Comparison of ENCODE assay signal across 1 cellular context in the genomic region with DNA sequence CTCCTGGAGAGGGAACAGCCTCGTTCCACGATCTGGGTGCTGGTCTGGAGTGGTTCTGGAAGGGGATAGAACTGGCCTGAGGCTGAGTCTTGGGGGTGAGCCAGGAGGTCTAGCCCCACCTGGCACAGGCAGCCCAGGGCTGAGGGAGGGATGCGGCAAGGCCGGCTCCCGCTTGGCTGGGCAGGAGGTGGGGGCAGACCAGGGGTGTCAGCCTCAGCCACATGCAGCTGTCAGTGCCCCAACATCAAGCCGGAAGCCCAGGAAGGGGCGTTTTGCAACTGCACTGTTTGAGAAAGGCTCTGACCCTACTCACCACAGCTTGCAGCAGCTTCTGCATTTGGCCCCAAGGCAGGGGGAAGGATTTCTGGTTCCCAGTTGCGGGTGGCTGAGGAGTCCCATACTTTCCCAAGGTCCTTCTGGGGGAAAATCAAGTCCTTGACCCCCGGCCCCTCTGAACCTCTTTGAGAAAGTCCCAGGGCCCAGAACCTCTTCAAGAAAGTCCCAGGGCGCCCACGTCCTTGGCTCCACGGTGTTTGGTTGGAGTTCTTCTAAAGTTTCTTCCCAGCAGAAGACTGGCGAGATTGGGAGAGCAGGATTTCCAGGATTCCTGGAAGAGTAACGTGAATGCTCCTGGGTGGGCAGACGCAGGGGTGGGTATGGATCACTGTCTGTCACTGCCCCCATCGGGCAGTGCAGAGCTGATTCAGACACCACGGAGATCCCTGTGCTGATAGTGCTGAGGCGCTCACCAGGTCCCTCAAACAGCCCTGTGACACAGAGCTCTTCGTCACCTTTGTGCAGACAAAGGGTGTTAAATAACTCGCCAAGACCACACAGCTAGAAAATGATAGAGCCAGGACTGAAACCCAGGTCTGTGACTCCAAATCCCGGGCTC.
TF ChIP-seq lines count a peak whose summit lies in the region.

No MANE protein-coding gene starts in this region.

TF ChIP-seq in GM12878, 131 proteins besides CTCF, POLR2A, EP300 and RAD21 (continued from another document and continues in another):
- TF ChIP-seq, protein P1, sequence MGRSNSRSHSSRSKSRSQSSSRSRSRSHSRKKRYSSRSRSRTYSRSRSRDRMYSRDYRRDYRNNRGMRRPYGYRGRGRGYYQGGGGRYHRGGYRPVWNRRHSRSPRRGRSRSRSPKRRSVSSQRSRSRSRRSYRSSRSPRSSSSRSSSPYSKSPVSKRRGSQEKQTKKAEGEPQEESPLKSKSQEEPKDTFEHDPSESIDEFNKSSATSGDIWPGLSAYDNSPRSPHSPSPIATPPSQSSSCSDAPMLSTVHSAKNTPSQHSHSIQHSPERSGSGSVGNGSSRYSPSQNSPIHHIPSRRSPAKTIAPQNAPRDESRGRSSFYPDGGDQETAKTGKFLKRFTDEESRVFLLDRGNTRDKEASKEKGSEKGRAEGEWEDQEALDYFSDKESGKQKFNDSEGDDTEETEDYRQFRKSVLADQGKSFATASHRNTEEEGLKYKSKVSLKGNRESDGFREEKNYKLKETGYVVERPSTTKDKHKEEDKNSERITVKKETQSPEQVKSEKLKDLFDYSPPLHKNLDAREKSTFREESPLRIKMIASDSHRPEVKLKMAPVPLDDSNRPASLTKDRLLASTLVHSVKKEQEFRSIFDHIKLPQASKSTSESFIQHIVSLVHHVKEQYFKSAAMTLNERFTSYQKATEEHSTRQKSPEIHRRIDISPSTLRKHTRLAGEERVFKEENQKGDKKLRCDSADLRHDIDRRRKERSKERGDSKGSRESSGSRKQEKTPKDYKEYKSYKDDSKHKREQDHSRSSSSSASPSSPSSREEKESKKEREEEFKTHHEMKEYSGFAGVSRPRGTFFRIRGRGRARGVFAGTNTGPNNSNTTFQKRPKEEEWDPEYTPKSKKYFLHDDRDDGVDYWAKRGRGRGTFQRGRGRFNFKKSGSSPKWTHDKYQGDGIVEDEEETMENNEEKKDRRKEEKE (IDR thresholded peaks at IDR 0.05) = no peak
- no peak for TF ChIP-seq IKZF2 (IDR thresholded peaks at IDR 0.05)
- TF ChIP-seq, protein P2, sequence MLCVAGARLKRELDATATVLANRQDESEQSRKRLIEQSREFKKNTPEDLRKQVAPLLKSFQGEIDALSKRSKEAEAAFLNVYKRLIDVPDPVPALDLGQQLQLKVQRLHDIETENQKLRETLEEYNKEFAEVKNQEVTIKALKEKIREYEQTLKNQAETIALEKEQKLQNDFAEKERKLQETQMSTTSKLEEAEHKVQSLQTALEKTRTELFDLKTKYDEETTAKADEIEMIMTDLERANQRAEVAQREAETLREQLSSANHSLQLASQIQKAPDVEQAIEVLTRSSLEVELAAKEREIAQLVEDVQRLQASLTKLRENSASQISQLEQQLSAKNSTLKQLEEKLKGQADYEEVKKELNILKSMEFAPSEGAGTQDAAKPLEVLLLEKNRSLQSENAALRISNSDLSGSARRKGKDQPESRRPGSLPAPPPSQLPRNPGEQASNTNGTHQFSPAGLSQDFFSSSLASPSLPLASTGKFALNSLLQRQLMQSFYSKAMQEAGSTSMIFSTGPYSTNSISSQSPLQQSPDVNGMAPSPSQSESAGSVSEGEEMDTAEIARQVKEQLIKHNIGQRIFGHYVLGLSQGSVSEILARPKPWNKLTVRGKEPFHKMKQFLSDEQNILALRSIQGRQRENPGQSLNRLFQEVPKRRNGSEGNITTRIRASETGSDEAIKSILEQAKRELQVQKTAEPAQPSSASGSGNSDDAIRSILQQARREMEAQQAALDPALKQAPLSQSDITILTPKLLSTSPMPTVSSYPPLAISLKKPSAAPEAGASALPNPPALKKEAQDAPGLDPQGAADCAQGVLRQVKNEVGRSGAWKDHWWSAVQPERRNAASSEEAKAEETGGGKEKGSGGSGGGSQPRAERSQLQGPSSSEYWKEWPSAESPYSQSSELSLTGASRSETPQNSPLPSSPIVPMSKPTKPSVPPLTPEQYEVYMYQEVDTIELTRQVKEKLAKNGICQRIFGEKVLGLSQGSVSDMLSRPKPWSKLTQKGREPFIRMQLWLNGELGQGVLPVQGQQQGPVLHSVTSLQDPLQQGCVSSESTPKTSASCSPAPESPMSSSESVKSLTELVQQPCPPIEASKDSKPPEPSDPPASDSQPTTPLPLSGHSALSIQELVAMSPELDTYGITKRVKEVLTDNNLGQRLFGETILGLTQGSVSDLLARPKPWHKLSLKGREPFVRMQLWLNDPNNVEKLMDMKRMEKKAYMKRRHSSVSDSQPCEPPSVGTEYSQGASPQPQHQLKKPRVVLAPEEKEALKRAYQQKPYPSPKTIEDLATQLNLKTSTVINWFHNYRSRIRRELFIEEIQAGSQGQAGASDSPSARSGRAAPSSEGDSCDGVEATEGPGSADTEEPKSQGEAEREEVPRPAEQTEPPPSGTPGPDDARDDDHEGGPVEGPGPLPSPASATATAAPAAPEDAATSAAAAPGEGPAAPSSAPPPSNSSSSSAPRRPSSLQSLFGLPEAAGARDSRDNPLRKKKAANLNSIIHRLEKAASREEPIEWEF (IDR thresholded peaks at IDR 0.05; ENCODE audit: insufficient replicate concordance, low read depth, low read length) = no peak
- no peak for TF ChIP-seq CHD4 (IDR thresholded peaks at IDR 0.05)
- TF ChIP-seq RUNX3 (IDR thresholded peaks at IDR 0.05; ENCODE audit: low read length) = peak; percentile 69
- no peak for TF ChIP-seq CBX5 (IDR thresholded peaks at IDR 0.05; ENCODE audit: low read depth)
- no peak for TF ChIP-seq SREBF1 (IDR thresholded peaks at IDR 0.05; ENCODE audit: low read length)
- TF ChIP-seq, protein P3, sequence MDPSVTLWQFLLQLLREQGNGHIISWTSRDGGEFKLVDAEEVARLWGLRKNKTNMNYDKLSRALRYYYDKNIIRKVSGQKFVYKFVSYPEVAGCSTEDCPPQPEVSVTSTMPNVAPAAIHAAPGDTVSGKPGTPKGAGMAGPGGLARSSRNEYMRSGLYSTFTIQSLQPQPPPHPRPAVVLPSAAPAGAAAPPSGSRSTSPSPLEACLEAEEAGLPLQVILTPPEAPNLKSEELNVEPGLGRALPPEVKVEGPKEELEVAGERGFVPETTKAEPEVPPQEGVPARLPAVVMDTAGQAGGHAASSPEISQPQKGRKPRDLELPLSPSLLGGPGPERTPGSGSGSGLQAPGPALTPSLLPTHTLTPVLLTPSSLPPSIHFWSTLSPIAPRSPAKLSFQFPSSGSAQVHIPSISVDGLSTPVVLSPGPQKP (IDR thresholded peaks at IDR 0.05; ENCODE audit: low read depth, low read length) = no peak
- TF ChIP-seq MXI1 (IDR thresholded peaks at IDR 0.05; ENCODE audit: low read depth, low read length) = peak; percentile 85
- TF ChIP-seq SPI1 (IDR thresholded peaks at IDR 0.05; ENCODE audit: borderline replicate concordance, insufficient read depth, low read depth, low read length) = no peak
- no peak for TF ChIP-seq NRF1 (conservative IDR thresholded peaks at IDR 0.05; ENCODE audit: low read depth, low read length)
- TF ChIP-seq NFXL1 (IDR thresholded peaks at IDR 0.05; ENCODE audit: borderline replicate concordance) = no peak
- TF ChIP-seq NR2C1 (IDR thresholded peaks at IDR 0.05) = no peak
- TF ChIP-seq NR2F1 (conservative IDR thresholded peaks at IDR 0.05) = peak; percentile 74
- TF ChIP-seq, protein P4, sequence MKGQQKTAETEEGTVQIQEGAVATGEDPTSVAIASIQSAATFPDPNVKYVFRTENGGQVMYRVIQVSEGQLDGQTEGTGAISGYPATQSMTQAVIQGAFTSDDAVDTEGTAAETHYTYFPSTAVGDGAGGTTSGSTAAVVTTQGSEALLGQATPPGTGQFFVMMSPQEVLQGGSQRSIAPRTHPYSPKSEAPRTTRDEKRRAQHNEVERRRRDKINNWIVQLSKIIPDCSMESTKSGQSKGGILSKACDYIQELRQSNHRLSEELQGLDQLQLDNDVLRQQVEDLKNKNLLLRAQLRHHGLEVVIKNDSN (IDR thresholded peaks at IDR 0.05; ENCODE audit: borderline replicate concordance, extremely low read length, insufficient read depth, low read depth, low read length) = no peak
- TF ChIP-seq CHD2 (IDR thresholded peaks at IDR 0.05; ENCODE audit: borderline replicate concordance, low read depth, low read length) = no peak
- TF ChIP-seq, protein P5, sequence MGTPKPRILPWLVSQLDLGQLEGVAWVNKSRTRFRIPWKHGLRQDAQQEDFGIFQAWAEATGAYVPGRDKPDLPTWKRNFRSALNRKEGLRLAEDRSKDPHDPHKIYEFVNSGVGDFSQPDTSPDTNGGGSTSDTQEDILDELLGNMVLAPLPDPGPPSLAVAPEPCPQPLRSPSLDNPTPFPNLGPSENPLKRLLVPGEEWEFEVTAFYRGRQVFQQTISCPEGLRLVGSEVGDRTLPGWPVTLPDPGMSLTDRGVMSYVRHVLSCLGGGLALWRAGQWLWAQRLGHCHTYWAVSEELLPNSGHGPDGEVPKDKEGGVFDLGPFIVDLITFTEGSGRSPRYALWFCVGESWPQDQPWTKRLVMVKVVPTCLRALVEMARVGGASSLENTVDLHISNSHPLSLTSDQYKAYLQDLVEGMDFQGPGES (IDR thresholded peaks at IDR 0.05) = no peak
- no peak for TF ChIP-seq TAF1 (IDR thresholded peaks at IDR 0.05; ENCODE audit: borderline replicate concordance, low read depth, low read length)
- no peak for TF ChIP-seq BRCA1 (IDR thresholded peaks at IDR 0.05; ENCODE audit: low read depth, low read length)
- TF ChIP-seq, protein P6, sequence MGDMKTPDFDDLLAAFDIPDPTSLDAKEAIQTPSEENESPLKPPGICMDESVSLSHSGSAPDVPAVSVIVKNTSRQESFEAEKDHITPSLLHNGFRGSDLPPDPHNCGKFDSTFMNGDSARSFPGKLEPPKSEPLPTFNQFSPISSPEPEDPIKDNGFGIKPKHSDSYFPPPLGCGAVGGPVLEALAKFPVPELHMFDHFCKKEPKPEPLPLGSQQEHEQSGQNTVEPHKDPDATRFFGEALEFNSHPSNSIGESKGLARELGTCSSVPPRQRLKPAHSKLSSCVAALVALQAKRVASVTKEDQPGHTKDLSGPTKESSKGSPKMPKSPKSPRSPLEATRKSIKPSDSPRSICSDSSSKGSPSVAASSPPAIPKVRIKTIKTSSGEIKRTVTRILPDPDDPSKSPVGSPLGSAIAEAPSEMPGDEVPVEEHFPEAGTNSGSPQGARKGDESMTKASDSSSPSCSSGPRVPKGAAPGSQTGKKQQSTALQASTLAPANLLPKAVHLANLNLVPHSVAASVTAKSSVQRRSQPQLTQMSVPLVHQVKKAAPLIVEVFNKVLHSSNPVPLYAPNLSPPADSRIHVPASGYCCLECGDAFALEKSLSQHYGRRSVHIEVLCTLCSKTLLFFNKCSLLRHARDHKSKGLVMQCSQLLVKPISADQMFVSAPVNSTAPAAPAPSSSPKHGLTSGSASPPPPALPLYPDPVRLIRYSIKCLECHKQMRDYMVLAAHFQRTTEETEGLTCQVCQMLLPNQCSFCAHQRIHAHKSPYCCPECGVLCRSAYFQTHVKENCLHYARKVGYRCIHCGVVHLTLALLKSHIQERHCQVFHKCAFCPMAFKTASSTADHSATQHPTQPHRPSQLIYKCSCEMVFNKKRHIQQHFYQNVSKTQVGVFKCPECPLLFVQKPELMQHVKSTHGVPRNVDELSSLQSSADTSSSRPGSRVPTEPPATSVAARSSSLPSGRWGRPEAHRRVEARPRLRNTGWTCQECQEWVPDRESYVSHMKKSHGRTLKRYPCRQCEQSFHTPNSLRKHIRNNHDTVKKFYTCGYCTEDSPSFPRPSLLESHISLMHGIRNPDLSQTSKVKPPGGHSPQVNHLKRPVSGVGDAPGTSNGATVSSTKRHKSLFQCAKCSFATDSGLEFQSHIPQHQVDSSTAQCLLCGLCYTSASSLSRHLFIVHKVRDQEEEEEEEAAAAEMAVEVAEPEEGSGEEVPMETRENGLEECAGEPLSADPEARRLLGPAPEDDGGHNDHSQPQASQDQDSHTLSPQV (IDR thresholded peaks at IDR 0.05) = no peak
- TF ChIP-seq, protein P7, sequence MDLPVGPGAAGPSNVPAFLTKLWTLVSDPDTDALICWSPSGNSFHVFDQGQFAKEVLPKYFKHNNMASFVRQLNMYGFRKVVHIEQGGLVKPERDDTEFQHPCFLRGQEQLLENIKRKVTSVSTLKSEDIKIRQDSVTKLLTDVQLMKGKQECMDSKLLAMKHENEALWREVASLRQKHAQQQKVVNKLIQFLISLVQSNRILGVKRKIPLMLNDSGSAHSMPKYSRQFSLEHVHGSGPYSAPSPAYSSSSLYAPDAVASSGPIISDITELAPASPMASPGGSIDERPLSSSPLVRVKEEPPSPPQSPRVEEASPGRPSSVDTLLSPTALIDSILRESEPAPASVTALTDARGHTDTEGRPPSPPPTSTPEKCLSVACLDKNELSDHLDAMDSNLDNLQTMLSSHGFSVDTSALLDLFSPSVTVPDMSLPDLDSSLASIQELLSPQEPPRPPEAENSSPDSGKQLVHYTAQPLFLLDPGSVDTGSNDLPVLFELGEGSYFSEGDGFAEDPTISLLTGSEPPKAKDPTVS (IDR thresholded peaks at IDR 0.05; ENCODE audit: low read depth, low read length) = no peak
- no peak for TF ChIP-seq ASH2L (IDR thresholded peaks at IDR 0.05; ENCODE audit: borderline replicate concordance, low read depth)
- TF ChIP-seq CREB1 (IDR thresholded peaks at IDR 0.05; ENCODE audit: low read depth) = no peak
- no peak for TF ChIP-seq FOXK2 (IDR thresholded peaks at IDR 0.05)
- TF ChIP-seq, protein P8, sequence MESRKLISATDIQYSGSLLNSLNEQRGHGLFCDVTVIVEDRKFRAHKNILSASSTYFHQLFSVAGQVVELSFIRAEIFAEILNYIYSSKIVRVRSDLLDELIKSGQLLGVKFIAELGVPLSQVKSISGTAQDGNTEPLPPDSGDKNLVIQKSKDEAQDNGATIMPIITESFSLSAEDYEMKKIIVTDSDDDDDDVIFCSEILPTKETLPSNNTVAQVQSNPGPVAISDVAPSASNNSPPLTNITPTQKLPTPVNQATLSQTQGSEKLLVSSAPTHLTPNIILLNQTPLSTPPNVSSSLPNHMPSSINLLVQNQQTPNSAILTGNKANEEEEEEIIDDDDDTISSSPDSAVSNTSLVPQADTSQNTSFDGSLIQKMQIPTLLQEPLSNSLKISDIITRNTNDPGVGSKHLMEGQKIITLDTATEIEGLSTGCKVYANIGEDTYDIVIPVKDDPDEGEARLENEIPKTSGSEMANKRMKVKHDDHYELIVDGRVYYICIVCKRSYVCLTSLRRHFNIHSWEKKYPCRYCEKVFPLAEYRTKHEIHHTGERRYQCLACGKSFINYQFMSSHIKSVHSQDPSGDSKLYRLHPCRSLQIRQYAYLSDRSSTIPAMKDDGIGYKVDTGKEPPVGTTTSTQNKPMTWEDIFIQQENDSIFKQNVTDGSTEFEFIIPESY (IDR thresholded peaks at IDR 0.05) = no peak
- TF ChIP-seq, protein P9, sequence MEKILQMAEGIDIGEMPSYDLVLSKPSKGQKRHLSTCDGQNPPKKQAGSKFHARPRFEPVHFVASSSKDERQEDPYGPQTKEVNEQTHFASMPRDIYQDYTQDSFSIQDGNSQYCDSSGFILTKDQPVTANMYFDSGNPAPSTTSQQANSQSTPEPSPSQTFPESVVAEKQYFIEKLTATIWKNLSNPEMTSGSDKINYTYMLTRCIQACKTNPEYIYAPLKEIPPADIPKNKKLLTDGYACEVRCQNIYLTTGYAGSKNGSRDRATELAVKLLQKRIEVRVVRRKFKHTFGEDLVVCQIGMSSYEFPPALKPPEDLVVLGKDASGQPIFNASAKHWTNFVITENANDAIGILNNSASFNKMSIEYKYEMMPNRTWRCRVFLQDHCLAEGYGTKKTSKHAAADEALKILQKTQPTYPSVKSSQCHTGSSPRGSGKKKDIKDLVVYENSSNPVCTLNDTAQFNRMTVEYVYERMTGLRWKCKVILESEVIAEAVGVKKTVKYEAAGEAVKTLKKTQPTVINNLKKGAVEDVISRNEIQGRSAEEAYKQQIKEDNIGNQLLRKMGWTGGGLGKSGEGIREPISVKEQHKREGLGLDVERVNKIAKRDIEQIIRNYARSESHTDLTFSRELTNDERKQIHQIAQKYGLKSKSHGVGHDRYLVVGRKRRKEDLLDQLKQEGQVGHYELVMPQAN (conservative IDR thresholded peaks at IDR 0.05) = peak; percentile 60; the same call in 1 of the 2 replicates
- peak; percentile 90 for TF ChIP-seq TCF3 (IDR thresholded peaks at IDR 0.05; ENCODE audit: borderline replicate concordance, insufficient read depth, low read depth, low read length)
